In the genomic region with DNA sequence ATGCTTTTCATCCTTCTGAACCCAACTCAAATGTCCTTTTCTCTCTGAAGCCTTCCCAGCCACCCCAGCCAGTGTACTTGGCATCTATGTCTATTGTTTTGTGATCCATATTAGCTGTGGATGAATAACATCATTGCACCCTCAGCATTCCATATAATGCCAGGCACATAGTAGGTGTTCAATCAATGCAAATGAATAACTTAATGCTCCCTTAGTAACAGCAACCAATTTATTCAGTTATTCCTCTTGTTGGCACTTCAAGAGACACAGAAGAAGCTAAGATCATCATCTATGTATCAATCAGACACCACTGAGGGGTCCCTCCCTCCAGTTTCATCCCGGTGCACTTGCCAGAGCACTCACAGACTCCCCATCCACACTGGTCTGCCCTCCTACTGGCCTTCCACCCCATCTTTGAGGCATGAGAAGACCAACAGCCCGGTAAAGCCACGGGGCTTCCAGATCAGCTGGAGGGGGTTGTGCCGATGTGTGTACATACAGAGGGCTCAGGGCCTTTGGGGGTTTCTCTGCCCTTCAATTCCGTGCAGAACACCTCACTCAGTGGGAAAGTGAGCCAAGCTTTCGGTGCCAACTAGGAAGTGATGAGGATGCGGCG, we compare ENCODE assay signal across 8 cellular contexts. TPM values are rescaled to one million over a fixed set of nuclear protein-coding genes. Genes with fewer than 3 reads are reported as not detected.
DNase-seq lines count a peak whose midpoint lies in the region; ATAC-seq and TF ChIP-seq lines count a peak whose summit lies in the region.

No MANE protein-coding gene starts in this region.

- H4K91ac ChIP-seq in neuronal stem cell (ENCODE audit: low read depth, low read length, poor library complexity), result no peak overlapping the region

- no peaks in the 10 kb centered on the region for H3K9me3 Mint-ChIP-seq in CD8-positive, alpha-beta T cell

- no peaks in the 10 kb centered on the region for H3K27me3 ChIP-seq in CD8-positive, alpha-beta T cell (ENCODE audit: insufficient read depth, low read length)
- H3K27me3 ChIP-seq in NT2/D1 (ENCODE audit: insufficient read depth, insufficient read length) (peaks cover 57% of the 10 kb centered on the region), neuronal stem cell (ENCODE audit: control insufficient read depth in 3 of 3, insufficient read depth in 3 of 3, low read depth in 1 of 3, low read length in 3 of 3) (peaks cover 0 to 25% (median 0%) of the 10 kb centered on the region in 3 experiments)
- no peaks in the 10 kb centered on the region for H3K27me3 ChIP-seq in effector memory CD4-positive, alpha-beta T cell (replicated peaks; ENCODE audit: control insufficient read depth, insufficient read depth, low read length, poor library complexity, severe bottlenecking)

- peak overlapping the region; percentile 99 for H2AFZ ChIP-seq in neuronal stem cell (ENCODE audit: low read length)

- peak overlapping the region; percentile 90 for H3K18ac ChIP-seq in neuronal stem cell (ENCODE audit: low read length)

- H3K4me2 ChIP-seq in neuronal stem cell (ENCODE audit: insufficient read depth, low read length, poor library complexity, severe bottlenecking), result peak overlapping the region; percentile 91

- H3K36me3 ChIP-seq in CD8-positive, alpha-beta T cell (ENCODE audit: insufficient read depth, low read length), result peaks cover 16% of the 10 kb centered on the region
- peaks cover 12% of the 10 kb centered on the region for H3K36me3 ChIP-seq in NT2/D1 (ENCODE audit: insufficient read depth, insufficient read length, low read length)
- peaks cover 7% of the 10 kb centered on the region for H3K36me3 ChIP-seq in effector memory CD4-positive, alpha-beta T cell (ENCODE audit: control insufficient read depth, insufficient read depth, low read length)
- H3K36me3 ChIP-seq in neuronal stem cell (replicated peaks in 1 of 2; ENCODE audit: control insufficient read depth in 2 of 2, insufficient read depth in 2 of 2, low read length in 2 of 2), result peaks cover 4 to 10% of the 10 kb centered on the region in 2 donors

- peak overlapping the region; percentile 64 for H3K14ac ChIP-seq in neuronal stem cell (ENCODE audit: low read length)

- H3K4me3 ChIP-seq in CD8-positive, alpha-beta T cell (ENCODE audit: low read depth, low read length), result peak overlapping the region; percentile 99
- H3K4me3 ChIP-seq in NT2/D1 (ENCODE audit: insufficient read length, low read depth), result peak overlapping the region; percentile 49
- H3K4me3 ChIP-seq in effector memory CD4-positive, alpha-beta T cell (ENCODE audit: insufficient read depth, low read depth, low read length, poor library complexity, severe bottlenecking), result peak overlapping the region; percentile 91
- H3K4me3 ChIP-seq in neuronal stem cell (ENCODE audit: low read length in 2 of 2), result peak overlapping the region; percentile 50 to 81

- H3K27ac ChIP-seq in CD8-positive, alpha-beta T cell (ENCODE audit: low read depth, low read length), result peak overlapping the region; percentile 89
- H3K27ac ChIP-seq in effector memory CD4-positive, alpha-beta T cell (ENCODE audit: insufficient read depth, low read length, poor library complexity, severe bottlenecking), result peak overlapping the region; percentile 87
- H3K27ac ChIP-seq in neuronal stem cell (replicated peaks; ENCODE audit: low read length), result no peak overlapping the region

- no peak for TF ChIP-seq CTCF in CD8-positive, alpha-beta T cell (IDR thresholded peaks at IDR 0.05)
- no peak for TF ChIP-seq CTCF in GM10266 (IDR thresholded peaks at IDR 0.05; ENCODE audit: control insufficient read depth, insufficient read depth, low read depth, missing control alignments)

- H3K27ac Mint-ChIP-seq in CD8-positive, alpha-beta T cell, result peak overlapping the region; percentile 97

- peak in 2 of 7 experiments; percentile 38 to 64 for DNase-seq in CD8-positive, alpha-beta T cell
- DNase-seq in NT2/D1 (ENCODE audit: low read depth, low spot score), result no peak
- DNase-seq in effector memory CD4-positive, alpha-beta T cell, result no peak
- no peak for DNase-seq in neuronal stem cell (ENCODE audit: low spot score)
- DNase-seq in NCI-H2081 (lab: John Stamatoyannopoulos, UW), result no peak
- no peak for DNase-seq in activated CD4-positive, alpha-beta T cell treated with anti-CD3 and anti-CD28 coated beads for 48 hours
- DNase-seq in GM10266 (ENCODE audit: extremely low spot score), result no peak

- H3K4me1 ChIP-seq in CD8-positive, alpha-beta T cell (ENCODE audit: insufficient read depth, low read length), result peaks cover 58% of the 10 kb centered on the region
- H3K4me1 ChIP-seq in NT2/D1 (ENCODE audit: insufficient read depth, insufficient read length), result peaks cover 9% of the 10 kb centered on the region
- peaks cover 33% of the 10 kb centered on the region for H3K4me1 ChIP-seq in effector memory CD4-positive, alpha-beta T cell (ENCODE audit: control insufficient read depth, insufficient read depth, low read length, poor library complexity, severe bottlenecking)
- peaks cover 10 to 25% of the 10 kb centered on the region in 2 donors for H3K4me1 ChIP-seq in neuronal stem cell (ENCODE audit: control insufficient read depth in 2 of 2, insufficient read depth in 1 of 2, low read depth in 1 of 2, low read length in 2 of 2)

- no peaks in the 10 kb centered on the region for H3K79me1 ChIP-seq in neuronal stem cell (ENCODE audit: low read depth, low read length)

- no peak overlapping the region for H2BK120ac ChIP-seq in neuronal stem cell (ENCODE audit: low read depth, low read length)

- no peaks in the 10 kb centered on the region for H3K27me3 Mint-ChIP-seq in CD8-positive, alpha-beta T cell (ENCODE audit: low read depth)

- peaks cover 56% of the 10 kb centered on the region for H3K36me3 Mint-ChIP-seq in CD8-positive, alpha-beta T cell

- WGBS in neuronal stem cell (ENCODE audit: extremely low coverage in 2 of 2, insufficient read length in 2 of 2, insufficient replicate concordance in 1 of 2), 2 donors, result no CpG with 5 or more reads among the region's 8 CpGs

- H2AK5ac ChIP-seq in neuronal stem cell (ENCODE audit: low read depth, low read length), result peak overlapping the region; percentile 31

- no peaks in the 10 kb centered on the region for H3K9me3 ChIP-seq in CD8-positive, alpha-beta T cell (ENCODE audit: low read length)
- no peaks in the 10 kb centered on the region for H3K9me3 ChIP-seq in NT2/D1 (ENCODE audit: insufficient read depth, low read length)
- no peaks in the 10 kb centered on the region for H3K9me3 ChIP-seq in effector memory CD4-positive, alpha-beta T cell (ENCODE audit: control insufficient read depth, low read length)
- H3K9me3 ChIP-seq in neuronal stem cell (replicated peaks in 1 of 2; ENCODE audit: control insufficient read depth in 2 of 2, insufficient read depth in 1 of 2, low read depth in 1 of 2, low read length in 2 of 2), result peaks cover 0 to 3% of the 10 kb centered on the region in 2 donors

- POLR2A ChIA-PET in CD8-positive, alpha-beta T cell (lab: Charles Lee), result interaction anchor here (0.6 to 9.3 kb wide), 10 partner anchors 8 to 342 kb away, joined by 3 to 48 read pairs (median 4); partner anchors contain the start of genes BYSL, MED20, TOMM6 and USP49

- no peak overlapping the region for H2BK12ac ChIP-seq in neuronal stem cell (ENCODE audit: low read length)

- no peak overlapping the region for H4K8ac ChIP-seq in neuronal stem cell (ENCODE audit: low read depth, low read length)

- no peak for ATAC-seq in CD8-positive, alpha-beta T cell
- ATAC-seq in HG03571 (IDR thresholded peaks at IDR 0.05; ENCODE audit: unreplicated experiment), result no peak

- peak overlapping the region; percentile 72 for H2BK15ac ChIP-seq in neuronal stem cell (ENCODE audit: low read length)

- H3K4ac ChIP-seq in neuronal stem cell (ENCODE audit: low read length), result no peak overlapping the region

- CTCF ChIA-PET in CD8-positive, alpha-beta T cell (lab: Charles Lee), result interaction anchor here (0.9 to 14.5 kb wide), 8 partner anchors 9 to 263 kb away, joined by 3 to 184 read pairs (median 16); partner anchors contain the start of genes BYSL, CCND3, MED20 and PRICKLE4

- peaks cover 73% of the 10 kb centered on the region for H3K4me1 Mint-ChIP-seq in CD8-positive, alpha-beta T cell (ENCODE audit: low read depth)

- H2BK5ac ChIP-seq in neuronal stem cell (ENCODE audit: low read length), result no peak overlapping the region

- peak overlapping the region; percentile 67 for H3K9ac ChIP-seq in NT2/D1 (ENCODE audit: insufficient read length, low read depth)
- H3K9ac ChIP-seq in neuronal stem cell (ENCODE audit: low read depth, low read length, poor library complexity), result peak overlapping the region; percentile 57

- intact Hi-C loops in CD8-positive, alpha-beta T cell (cut with DNase I, micrococcal nuclease), result loop anchor here (1.0 to 10.0 kb wide), 7 partner anchors 153 to 1124 kb away; partner anchors contain the start of genes NFYA (in 2 of the 2), OARD1 (in 2 of the 2), CNPY3 (in 1 of the 2) and MRPS10 (in 1 of the 2)

- H3K4me3 Mint-ChIP-seq in CD8-positive, alpha-beta T cell, result peak overlapping the region; percentile 95

- H3K23ac ChIP-seq in neuronal stem cell (ENCODE audit: low read depth, low read length, poor library complexity), result peak overlapping the region; percentile 10

RNA-seq across cellular contexts. Expression of gene TAF8, which starts 2.4 kb away (rescaled TPM):
- 10 to 100 TPM; 24.6 to 33.3 TPM for total RNA-seq in CD8-positive, alpha-beta T cell
- polyA plus RNA-seq in neuronal stem cell (2013, experiment 1 of 2), result 30.4 TPM
- polyA plus RNA-seq in neuronal stem cell (2013, experiment 2 of 2), result 29.3 TPM

Comparison
In these comparisons a context has a peak if more than half of its experiments do, and no peak if none do; other contexts are left out.
1. H3K4me3 ChIP-seq: peak in every context shown above with its lines; median percentile 99 in CD8-positive, alpha-beta T cell; 91 in effector memory CD4-positive, alpha-beta T cell; 66 in neuronal stem cell; 49 in NT2/D1.